In genomic region chr9:133144142-133144886, GRCh38 we compare ENCODE assay signal across 1 cellular context.
TF ChIP-seq lines count a peak whose summit lies in the region.

No MANE protein-coding gene starts in this region.

TF ChIP-seq in K562, 482 proteins besides CTCF, POLR2A, EP300 and RAD21 (continued from another document and continues in another):
- TF ChIP-seq ETV1 (tag; conservative IDR thresholded peaks at IDR 0.05; ENCODE audit: low read depth) (peak; percentile 17; the same call in 1 of the 2 replicates), CREBBP (IDR thresholded peaks at IDR 0.05; ENCODE audit: low read depth, low read length) (no peak), SRF (CRISPR knock-in tag; IDR thresholded peaks at IDR 0.05) (peak in 1 of 2 experiments; percentile 62; a peak in 2 of 4 replicates), SMC3 (conservative IDR thresholded peaks at IDR 0.05; ENCODE audit: insufficient read depth, low read depth, low read length) (peak; percentile 73), POLR2G (IDR thresholded peaks at IDR 0.05; ENCODE audit: low read depth, low read length) (peak; percentile 71), ZNF431 (CRISPR knock-in tag; IDR thresholded peaks at IDR 0.05) (no peak), CBFA2T3 (IDR thresholded peaks at IDR 0.05) (0 out of 2 replicates have a peak, but pooled peaks have one; percentile 26), STAT5B (CRISPR knock-in tag; IDR thresholded peaks at IDR 0.05) (no peak), MCM7 (IDR thresholded peaks at IDR 0.05) (no peak), ZEB2 (IDR thresholded peaks at IDR 0.05) (0 out of 2 replicates have a peak, but pooled peaks have one; percentile 72), STAT6 (CRISPR knock-in tag; IDR thresholded peaks at IDR 0.05) (no peak), E2F4 (CRISPR knock-in tag; IDR thresholded peaks at IDR 0.05; ENCODE audit: low read depth) (no peak), CAMTA2 (CRISPR knock-in tag; conservative IDR thresholded peaks at IDR 0.05) (no peak), DIDO1 (tag; IDR thresholded peaks at IDR 0.05; ENCODE audit: low read depth) (no peak), CBX2 (IDR thresholded peaks at IDR 0.05; ENCODE audit: insufficient read depth, low read length, poor library complexity, severe bottlenecking) (no peak), ZFP1 (CRISPR knock-in tag; IDR thresholded peaks at IDR 0.05) (no peak), ATF7 (IDR thresholded peaks at IDR 0.05) (peak; percentile 64), EHMT2 (IDR thresholded peaks at IDR 0.05) (no peak), PYGO2 (tag; IDR thresholded peaks at IDR 0.05) (no peak), TOE1 (IDR thresholded peaks at IDR 0.05; ENCODE audit: borderline replicate concordance) (peak; percentile 76; the same call in 1 of the 2 replicates), TOE1 (CRISPR knock-in tag; IDR thresholded peaks at IDR 0.05; ENCODE audit: borderline replicate concordance, low read depth) (no peak), POLR3G (IDR thresholded peaks at IDR 0.05; ENCODE audit: extremely low read depth, insufficient read length, insufficient replicate concordance) (no peak), ZBED1 (IDR thresholded peaks at IDR 0.05) (no peak), ZBTB11 (CRISPR knock-in tag; IDR thresholded peaks at IDR 0.05) (0 out of 6 replicates have a peak, but pooled peaks of 1 of the 3 experiments have one; percentile 35), U2AF2 (optimal IDR thresholded peaks at IDR 0.05; ENCODE audit: low read depth, low read length) (no peak), NELFE (IDR thresholded peaks at IDR 0.05; ENCODE audit: insufficient read depth, insufficient read length) (no peak), SMARCB1 (IDR thresholded peaks at IDR 0.05; ENCODE audit: insufficient read length, low read depth) (no peak), ADNP (tag; IDR thresholded peaks at IDR 0.05) (no peak), ZNF253 (CRISPR knock-in tag; conservative IDR thresholded peaks at IDR 0.05) (no peak), PML (IDR thresholded peaks at IDR 0.05; ENCODE audit: low read length) (0 out of 2 replicates have a peak, but pooled peaks have one; percentile 22), NFE2 (IDR thresholded peaks at IDR 0.05; ENCODE audit: low read depth) (peak; percentile 76), FOXM1 (IDR thresholded peaks at IDR 0.05; ENCODE audit: low read depth) (no peak), FOXM1 (CRISPR knock-in tag; IDR thresholded peaks at IDR 0.05; ENCODE audit: low read depth) (no peak), TFE3 (CRISPR knock-in tag; IDR thresholded peaks at IDR 0.05) (no peak), RBM15 (IDR thresholded peaks at IDR 0.05; ENCODE audit: insufficient read depth, low read length) (no peak), ZBTB7A (IDR thresholded peaks at IDR 0.05; ENCODE audit: borderline replicate concordance, control insufficient read depth, low read depth, low read length) (peak; percentile 98), TRIM28 (IDR thresholded peaks at IDR 0.05) (no peak), USF2 (CRISPR knock-in tag; IDR thresholded peaks at IDR 0.05) (no peak), HCFC1 (IDR thresholded peaks at IDR 0.05; ENCODE audit: low read depth, low read length) (no peak), NCOR1 (IDR thresholded peaks at IDR 0.05) (no peak), SP2 (IDR thresholded peaks at IDR 0.05; ENCODE audit: extremely low read depth, low read depth, low read length, poor library complexity, severe bottlenecking) (no peak), GABPA (tag; conservative IDR thresholded peaks at IDR 0.05; ENCODE audit: low read depth) (no peak), TRIM24 (IDR thresholded peaks at IDR 0.05) (peak in 1 of 2 experiments; percentile 62; a peak in 2 of 4 replicates), BCL6 (CRISPR knock-in tag; IDR thresholded peaks at IDR 0.05) (no peak)
- TF ChIP-seq, protein P1, sequence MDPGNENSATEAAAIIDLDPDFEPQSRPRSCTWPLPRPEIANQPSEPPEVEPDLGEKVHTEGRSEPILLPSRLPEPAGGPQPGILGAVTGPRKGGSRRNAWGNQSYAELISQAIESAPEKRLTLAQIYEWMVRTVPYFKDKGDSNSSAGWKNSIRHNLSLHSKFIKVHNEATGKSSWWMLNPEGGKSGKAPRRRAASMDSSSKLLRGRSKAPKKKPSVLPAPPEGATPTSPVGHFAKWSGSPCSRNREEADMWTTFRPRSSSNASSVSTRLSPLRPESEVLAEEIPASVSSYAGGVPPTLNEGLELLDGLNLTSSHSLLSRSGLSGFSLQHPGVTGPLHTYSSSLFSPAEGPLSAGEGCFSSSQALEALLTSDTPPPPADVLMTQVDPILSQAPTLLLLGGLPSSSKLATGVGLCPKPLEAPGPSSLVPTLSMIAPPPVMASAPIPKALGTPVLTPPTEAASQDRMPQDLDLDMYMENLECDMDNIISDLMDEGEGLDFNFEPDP (CRISPR knock-in tag; IDR thresholded peaks at IDR 0.05) = no peak
- TF ChIP-seq, protein P2, sequence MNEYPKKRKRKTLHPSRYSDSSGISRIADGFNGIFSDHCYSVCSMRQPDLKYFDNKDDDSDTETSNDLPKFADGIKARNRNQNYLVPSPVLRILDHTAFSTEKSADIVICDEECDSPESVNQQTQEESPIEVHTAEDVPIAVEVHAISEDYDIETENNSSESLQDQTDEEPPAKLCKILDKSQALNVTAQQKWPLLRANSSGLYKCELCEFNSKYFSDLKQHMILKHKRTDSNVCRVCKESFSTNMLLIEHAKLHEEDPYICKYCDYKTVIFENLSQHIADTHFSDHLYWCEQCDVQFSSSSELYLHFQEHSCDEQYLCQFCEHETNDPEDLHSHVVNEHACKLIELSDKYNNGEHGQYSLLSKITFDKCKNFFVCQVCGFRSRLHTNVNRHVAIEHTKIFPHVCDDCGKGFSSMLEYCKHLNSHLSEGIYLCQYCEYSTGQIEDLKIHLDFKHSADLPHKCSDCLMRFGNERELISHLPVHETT (CRISPR knock-in tag; conservative IDR thresholded peaks at IDR 0.05 in 1 of 2, IDR thresholded peaks at IDR 0.05 in 1 of 2) = 0 out of 4 replicates have a peak, but pooled peaks of 1 of the 2 experiments have one; percentile 66
- TF ChIP-seq, protein P3, sequence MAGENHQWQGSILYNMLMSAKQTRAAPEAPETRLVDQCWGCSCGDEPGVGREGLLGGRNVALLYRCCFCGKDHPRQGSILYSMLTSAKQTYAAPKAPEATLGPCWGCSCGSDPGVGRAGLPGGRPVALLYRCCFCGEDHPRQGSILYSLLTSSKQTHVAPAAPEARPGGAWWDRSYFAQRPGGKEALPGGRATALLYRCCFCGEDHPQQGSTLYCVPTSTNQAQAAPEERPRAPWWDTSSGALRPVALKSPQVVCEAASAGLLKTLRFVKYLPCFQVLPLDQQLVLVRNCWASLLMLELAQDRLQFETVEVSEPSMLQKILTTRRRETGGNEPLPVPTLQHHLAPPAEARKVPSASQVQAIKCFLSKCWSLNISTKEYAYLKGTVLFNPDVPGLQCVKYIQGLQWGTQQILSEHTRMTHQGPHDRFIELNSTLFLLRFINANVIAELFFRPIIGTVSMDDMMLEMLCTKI (IDR thresholded peaks at IDR 0.05; ENCODE audit: partially characterized antibody) = no peak
- TF ChIP-seq, protein P4, sequence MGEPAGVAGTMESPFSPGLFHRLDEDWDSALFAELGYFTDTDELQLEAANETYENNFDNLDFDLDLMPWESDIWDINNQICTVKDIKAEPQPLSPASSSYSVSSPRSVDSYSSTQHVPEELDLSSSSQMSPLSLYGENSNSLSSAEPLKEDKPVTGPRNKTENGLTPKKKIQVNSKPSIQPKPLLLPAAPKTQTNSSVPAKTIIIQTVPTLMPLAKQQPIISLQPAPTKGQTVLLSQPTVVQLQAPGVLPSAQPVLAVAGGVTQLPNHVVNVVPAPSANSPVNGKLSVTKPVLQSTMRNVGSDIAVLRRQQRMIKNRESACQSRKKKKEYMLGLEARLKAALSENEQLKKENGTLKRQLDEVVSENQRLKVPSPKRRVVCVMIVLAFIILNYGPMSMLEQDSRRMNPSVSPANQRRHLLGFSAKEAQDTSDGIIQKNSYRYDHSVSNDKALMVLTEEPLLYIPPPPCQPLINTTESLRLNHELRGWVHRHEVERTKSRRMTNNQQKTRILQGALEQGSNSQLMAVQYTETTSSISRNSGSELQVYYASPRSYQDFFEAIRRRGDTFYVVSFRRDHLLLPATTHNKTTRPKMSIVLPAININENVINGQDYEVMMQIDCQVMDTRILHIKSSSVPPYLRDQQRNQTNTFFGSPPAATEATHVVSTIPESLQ (CRISPR knock-in tag; IDR thresholded peaks at IDR 0.05) = no peak
- TF ChIP-seq, protein P5, sequence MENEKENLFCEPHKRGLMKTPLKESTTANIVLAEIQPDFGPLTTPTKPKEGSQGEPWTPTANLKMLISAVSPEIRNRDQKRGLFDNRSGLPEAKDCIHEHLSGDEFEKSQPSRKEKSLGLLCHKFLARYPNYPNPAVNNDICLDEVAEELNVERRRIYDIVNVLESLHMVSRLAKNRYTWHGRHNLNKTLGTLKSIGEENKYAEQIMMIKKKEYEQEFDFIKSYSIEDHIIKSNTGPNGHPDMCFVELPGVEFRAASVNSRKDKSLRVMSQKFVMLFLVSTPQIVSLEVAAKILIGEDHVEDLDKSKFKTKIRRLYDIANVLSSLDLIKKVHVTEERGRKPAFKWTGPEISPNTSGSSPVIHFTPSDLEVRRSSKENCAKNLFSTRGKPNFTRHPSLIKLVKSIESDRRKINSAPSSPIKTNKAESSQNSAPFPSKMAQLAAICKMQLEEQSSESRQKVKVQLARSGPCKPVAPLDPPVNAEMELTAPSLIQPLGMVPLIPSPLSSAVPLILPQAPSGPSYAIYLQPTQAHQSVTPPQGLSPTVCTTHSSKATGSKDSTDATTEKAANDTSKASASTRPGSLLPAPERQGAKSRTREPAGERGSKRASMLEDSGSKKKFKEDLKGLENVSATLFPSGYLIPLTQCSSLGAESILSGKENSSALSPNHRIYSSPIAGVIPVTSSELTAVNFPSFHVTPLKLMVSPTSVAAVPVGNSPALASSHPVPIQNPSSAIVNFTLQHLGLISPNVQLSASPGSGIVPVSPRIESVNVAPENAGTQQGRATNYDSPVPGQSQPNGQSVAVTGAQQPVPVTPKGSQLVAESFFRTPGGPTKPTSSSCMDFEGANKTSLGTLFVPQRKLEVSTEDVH (IDR thresholded peaks at IDR 0.05; ENCODE audit: low read depth, partially characterized antibody) = peak; percentile 51
